In the genomic region with DNA sequence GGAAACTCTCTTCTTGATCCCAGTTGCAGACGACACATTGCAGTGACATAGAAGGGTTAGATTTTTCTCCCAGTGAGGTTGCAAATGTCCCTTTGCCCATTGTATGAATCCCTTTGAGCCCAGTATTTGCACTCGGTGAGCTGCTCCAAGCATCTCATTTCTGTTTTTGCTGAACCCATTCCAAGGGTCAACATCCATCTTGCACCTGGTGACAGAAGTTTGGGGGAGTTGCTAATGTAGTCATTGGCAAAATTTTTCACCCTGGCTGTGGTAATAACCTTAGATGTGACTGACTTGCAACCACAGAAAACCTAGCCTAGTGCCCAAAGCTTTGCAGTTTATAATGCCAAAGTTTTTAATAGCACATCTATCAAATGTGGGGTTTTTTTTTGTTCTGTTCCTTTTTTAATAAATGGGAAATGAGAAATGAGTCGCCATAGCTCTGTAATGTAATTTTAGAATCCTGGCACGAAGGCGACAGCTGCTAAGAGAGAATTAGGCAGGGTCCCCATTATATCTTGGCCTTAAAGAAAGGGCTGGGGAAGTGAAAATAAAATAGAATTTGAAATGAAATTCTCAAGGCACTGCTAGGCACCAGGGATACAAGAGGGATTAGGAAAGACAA, we compare ENCODE assay signal across 21 cellular contexts.
"Had no signal": no experiment of that assay in that cellular context is flagged by ENCODE, and none has a peak within 500 bp of the region (broad histone marks: within the 10 kb centered on the region; RNA-seq: fewer than 3 reads in every experiment).

No MANE protein-coding gene starts in this region.

- H3K36me3 ChIP-seq: gastrocnemius medialis, left lung, spleen, tibial nerve had no signal

- H2AFZ ChIP-seq: parathyroid adenoma had no signal

- H3K9me3 ChIP-seq: gastrocnemius medialis, left lung had no signal

- H3K27ac ChIP-seq: gastrocnemius medialis, left lung, parathyroid adenoma, spleen, tibial nerve had no signal

- DNase-seq: activated CD4-positive, alpha-beta memory T cell treated with anti-CD3 and anti-CD28 coated beads, Interleukin-2, amount 10 ng/mL, durations not matched to agents 7 days and 5 days; activated CD4-positive, alpha-beta T cell treated with anti-CD3 and anti-CD28 coated beads for 48 hours; activated CD4-positive, CD25-positive, alpha-beta regulatory T cell; activated CD8-positive, alpha-beta memory T cell treated with anti-CD3 and anti-CD28 coated beads, Interleukin-2, amount 10 ng/mL, durations not matched to agents 7 days and 5 days; activated naive CD4-positive, alpha-beta T cell treated with anti-CD3 and anti-CD28 coated beads for 36 hours; aorta; effector CD4-positive, alpha-beta T cell; gastrocnemius medialis; head of caudate nucleus; kidney; left lung; naive thymus-derived CD8-positive, alpha-beta T cell; spleen; stimulated activated CD8-positive, alpha-beta memory T cell treated with anti-CD3 and anti-CD28 coated beads, Interleukin-4, amount 100 ng/mL, for 48 hours; stimulated activated naive CD8-positive, alpha-beta T cell treated with anti-CD3 and anti-CD28 coated beads, Interleukin-15, Interleukin-2, amounts not matched to agents 100 U/mL and 50 U/mL, for 24 hours; substantia nigra; T-helper 1 cell; T-helper 9 cell had no signal

- H3K27me3 Mint-ChIP-seq: memory B cell had no signal

- H3K27ac Mint-ChIP-seq: activated CD4-positive, alpha-beta memory T cell treated with anti-CD3 and anti-CD28 coated beads, Interleukin-2, amount 10 ng/mL, durations not matched to agents 7 days and 5 days; activated CD8-positive, alpha-beta memory T cell treated with anti-CD3 and anti-CD28 coated beads, Interleukin-2, amount 10 ng/mL, durations not matched to agents 7 days and 5 days; activated naive CD4-positive, alpha-beta T cell treated with anti-CD3 and anti-CD28 coated beads for 36 hours; memory B cell; naive thymus-derived CD8-positive, alpha-beta T cell had no signal

- H3K4me1 ChIP-seq: gastrocnemius medialis, left lung, tibial nerve had no signal

- H3K27me3 ChIP-seq: gastrocnemius medialis, left lung, spleen, tibial nerve had no signal

- H3K36me3 Mint-ChIP-seq: activated CD8-positive, alpha-beta memory T cell treated with anti-CD3 and anti-CD28 coated beads, Interleukin-2, amount 10 ng/mL, durations not matched to agents 7 days and 5 days; naive thymus-derived CD8-positive, alpha-beta T cell had no signal

- H3K9ac ChIP-seq: parathyroid adenoma had no signal

- H3K9me3 Mint-ChIP-seq: activated naive CD4-positive, alpha-beta T cell treated with anti-CD3 and anti-CD28 coated beads for 36 hours had no signal

- H3K79me2 ChIP-seq: parathyroid adenoma had no signal

- H3K4me3 ChIP-seq: gastrocnemius medialis, left lung, spleen, tibial nerve had no signal

- H3K4me3 Mint-ChIP-seq: activated CD4-positive, alpha-beta memory T cell treated with anti-CD3 and anti-CD28 coated beads, Interleukin-2, amount 10 ng/mL, durations not matched to agents 7 days and 5 days; activated CD8-positive, alpha-beta memory T cell treated with anti-CD3 and anti-CD28 coated beads, Interleukin-2, amount 10 ng/mL, durations not matched to agents 7 days and 5 days; activated naive CD4-positive, alpha-beta T cell treated with anti-CD3 and anti-CD28 coated beads for 36 hours; memory B cell; naive thymus-derived CD8-positive, alpha-beta T cell had no signal
